Comparison of ENCODE assay signal across 2 cellular contexts in genomic region chr3:177567833-177568232, GRCh38.
TF ChIP-seq lines count a peak whose summit lies in the region.

No MANE protein-coding gene starts in this region.

TF ChIP-seq in SK-N-SH, 30 proteins besides CTCF, POLR2A, EP300 and RAD21 (continued from another document):
- TF ChIP-seq RXRA (IDR thresholded peaks at IDR 0.05; ENCODE audit: borderline replicate concordance, low read depth): peak; percentile 31; the same call in 1 of the 2 replicates

TF ChIP-seq in GM23338, 12 proteins besides CTCF, POLR2A, EP300 and RAD21 (continued from another document):
- TF ChIP-seq, protein P1, sequence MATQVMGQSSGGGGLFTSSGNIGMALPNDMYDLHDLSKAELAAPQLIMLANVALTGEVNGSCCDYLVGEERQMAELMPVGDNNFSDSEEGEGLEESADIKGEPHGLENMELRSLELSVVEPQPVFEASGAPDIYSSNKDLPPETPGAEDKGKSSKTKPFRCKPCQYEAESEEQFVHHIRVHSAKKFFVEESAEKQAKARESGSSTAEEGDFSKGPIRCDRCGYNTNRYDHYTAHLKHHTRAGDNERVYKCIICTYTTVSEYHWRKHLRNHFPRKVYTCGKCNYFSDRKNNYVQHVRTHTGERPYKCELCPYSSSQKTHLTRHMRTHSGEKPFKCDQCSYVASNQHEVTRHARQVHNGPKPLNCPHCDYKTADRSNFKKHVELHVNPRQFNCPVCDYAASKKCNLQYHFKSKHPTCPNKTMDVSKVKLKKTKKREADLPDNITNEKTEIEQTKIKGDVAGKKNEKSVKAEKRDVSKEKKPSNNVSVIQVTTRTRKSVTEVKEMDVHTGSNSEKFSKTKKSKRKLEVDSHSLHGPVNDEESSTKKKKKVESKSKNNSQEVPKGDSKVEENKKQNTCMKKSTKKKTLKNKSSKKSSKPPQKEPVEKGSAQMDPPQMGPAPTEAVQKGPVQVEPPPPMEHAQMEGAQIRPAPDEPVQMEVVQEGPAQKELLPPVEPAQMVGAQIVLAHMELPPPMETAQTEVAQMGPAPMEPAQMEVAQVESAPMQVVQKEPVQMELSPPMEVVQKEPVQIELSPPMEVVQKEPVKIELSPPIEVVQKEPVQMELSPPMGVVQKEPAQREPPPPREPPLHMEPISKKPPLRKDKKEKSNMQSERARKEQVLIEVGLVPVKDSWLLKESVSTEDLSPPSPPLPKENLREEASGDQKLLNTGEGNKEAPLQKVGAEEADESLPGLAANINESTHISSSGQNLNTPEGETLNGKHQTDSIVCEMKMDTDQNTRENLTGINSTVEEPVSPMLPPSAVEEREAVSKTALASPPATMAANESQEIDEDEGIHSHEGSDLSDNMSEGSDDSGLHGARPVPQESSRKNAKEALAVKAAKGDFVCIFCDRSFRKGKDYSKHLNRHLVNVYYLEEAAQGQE (IDR thresholded peaks at IDR 0.05; ENCODE audit: unreplicated experiment): no peak
- no peak for TF ChIP-seq ZNF462 (CRISPR knock-in tag; IDR thresholded peaks at IDR 0.05)
- no peak for TF ChIP-seq ZNF331 (CRISPR knock-in tag; IDR thresholded peaks at IDR 0.05; ENCODE audit: low read depth)
- no peak for TF ChIP-seq EZH2 (IDR thresholded peaks at IDR 0.05; ENCODE audit: low read depth, unreplicated experiment)
- no peak for TF ChIP-seq ZNF114 (CRISPR knock-in tag; IDR thresholded peaks at IDR 0.05)
- TF ChIP-seq JUNB (IDR thresholded peaks at IDR 0.05; ENCODE audit: unreplicated experiment): no peak
- TF ChIP-seq EZH2phosphoT487 (IDR thresholded peaks at IDR 0.05; ENCODE audit: unreplicated experiment): no peak
- no peak for TF ChIP-seq POLR2AphosphoS5 (IDR thresholded peaks at IDR 0.05; ENCODE audit: low read depth)
- TF ChIP-seq CREB1 (CRISPR knock-in tag; IDR thresholded peaks at IDR 0.05; ENCODE audit: low read depth): no peak
